Comparison of ENCODE assay signal across 26 cellular contexts in genomic region chr14:98231210-98231609, GRCh38.
A peak's percentile ranks its signal among the peaks of the same experiment; 100 is the strongest.
DNase-seq lines count a peak whose midpoint lies in the region; ATAC-seq and TF ChIP-seq lines count a peak whose summit lies in the region.
"Had no signal": no experiment of that assay in that cellular context is flagged by ENCODE, and none has a peak within 500 bp of the region (broad histone marks: within the 10 kb centered on the region; RNA-seq: fewer than 3 reads in every experiment).

No MANE protein-coding gene starts in this region.

- no peak overlapping the region for H2BK15ac ChIP-seq in mesendoderm (replicated peaks; ENCODE audit: low read depth)

- peaks cover 2% of the 10 kb centered on the region for H3K36me3 Mint-ChIP-seq in activated naive CD4-positive, alpha-beta T cell treated with anti-CD3 and anti-CD28 coated beads, Interleukin-2, amount 50 U/mL, for 24 hours
- H3K36me3 Mint-ChIP-seq in CD4-positive, alpha-beta memory T cell = peaks cover 0 to 1% of the 10 kb centered on the region in 2 donors

- no peaks in the 10 kb centered on the region for H3K27me3 Mint-ChIP-seq in activated naive CD4-positive, alpha-beta T cell treated with anti-CD3 and anti-CD28 coated beads, Interleukin-2, amount 50 U/mL, for 24 hours
- H3K27me3 Mint-ChIP-seq in CD4-positive, alpha-beta memory T cell = no peaks in the 10 kb centered on the region

- no peak overlapping the region for H3K4me2 ChIP-seq in mesendoderm (ENCODE audit: low read length)
- H3K4me2 ChIP-seq: A549; BLaER1 treated with 17β-estradiol and CSF1 and Interleukin-3, amounts not matched to agents 10 nM and 100 nM had no signal

- CTCF ChIA-PET in CD4-positive, alpha-beta memory T cell (lab: Charles Lee; ENCODE audit: partially characterized antibody) = interaction anchor here (1.1 kb wide), 1 partner anchor 94 kb away, joined by 4 read pairs; no protein-coding TSS in a partner anchor

- no peak for TF ChIP-seq CTCF in dorsolateral prefrontal cortex (IDR thresholded peaks at IDR 0.05 in 54 of 56, conservative IDR thresholded peaks at IDR 0.05 in 2 of 56; ENCODE audit: low read depth in 1 of 56, partially characterized antibody in 56 of 56)

- H2AK5ac ChIP-seq in mesendoderm (ENCODE audit: low read length) = no peak overlapping the region

- H2BK5ac ChIP-seq in mesendoderm (ENCODE audit: low read length) = no peak overlapping the region

- ATAC-seq in HG02970 (IDR thresholded peaks at IDR 0.05; ENCODE audit: low FRiP score, unreplicated experiment) = no peak
- ATAC-seq: A549, HCT116 had no signal

- H4K5ac ChIP-seq in mesendoderm (ENCODE audit: low read length) = no peak overlapping the region

- peak overlapping the region; percentile 99 for H3K27ac Mint-ChIP-seq in activated naive CD4-positive, alpha-beta T cell treated with anti-CD3 and anti-CD28 coated beads, Interleukin-2, amount 50 U/mL, for 24 hours
- peak overlapping the region in 4 of 7 donors; percentile 24 to 69 (median 43) for H3K27ac Mint-ChIP-seq in CD4-positive, alpha-beta memory T cell

- no peaks in the 10 kb centered on the region for H3K9me3 ChIP-seq in CD4-positive, alpha-beta memory T cell (ENCODE audit: control insufficient read depth in 1 of 2, low read length in 2 of 2)
- H3K9me3 ChIP-seq in KOPT-K1 (ENCODE audit: insufficient read depth, low read length, poor library complexity, severe bottlenecking) = no peaks in the 10 kb centered on the region
- H3K9me3 ChIP-seq: A549; BLaER1 treated with 17β-estradiol and CSF1 and Interleukin-3, amounts not matched to agents 10 nM and 100 nM; Peyer's patch had no signal

- no peaks in the 10 kb centered on the region for H3K27me3 ChIP-seq in CD4-positive, alpha-beta memory T cell (ENCODE audit: insufficient read depth, low read length)
- H3K27me3 ChIP-seq in mesendoderm (ENCODE audit: insufficient read depth, low read length, poor library complexity) (no peaks in the 10 kb centered on the region), dorsolateral prefrontal cortex (peaks cover 0 to 50% (median 9%) of the 10 kb centered on the region in 45 donors)
- H3K27me3 ChIP-seq: BLaER1 treated with 17β-estradiol and CSF1 and Interleukin-3, amounts not matched to agents 10 nM and 100 nM; Peyer's patch had no signal

- no peak overlapping the region for H3K56ac ChIP-seq in mesendoderm (ENCODE audit: low read length)

- no peaks in the 10 kb centered on the region for H3K36me3 ChIP-seq in CD4-positive, alpha-beta memory T cell (ENCODE audit: insufficient read depth, low read length)
- H3K36me3 ChIP-seq in KOPT-K1 (ENCODE audit: insufficient read depth, low read length) = no peaks in the 10 kb centered on the region
- H3K36me3 ChIP-seq in mesendoderm (ENCODE audit: control insufficient read depth, insufficient read depth, low read length) = no peaks in the 10 kb centered on the region
- H3K36me3 ChIP-seq: BLaER1 treated with 17β-estradiol and CSF1 and Interleukin-3, amounts not matched to agents 10 nM and 100 nM; Peyer's patch had no signal

- peaks cover 88% of the 10 kb centered on the region for H3K4me1 Mint-ChIP-seq in activated naive CD4-positive, alpha-beta T cell treated with anti-CD3 and anti-CD28 coated beads, Interleukin-2, amount 50 U/mL, for 24 hours
- peaks cover 48 to 72% (median 53%) of the 10 kb centered on the region in 4 donors for H3K4me1 Mint-ChIP-seq in CD4-positive, alpha-beta memory T cell

- H3K27ac ChIP-seq in CD4-positive, alpha-beta memory T cell (ENCODE audit: low read depth, low read length) = no peak overlapping the region
- H3K27ac ChIP-seq in KOPT-K1 (ENCODE audit: low read depth, low read length, poor library complexity, severe bottlenecking) (peak overlapping the region; percentile 100), mesendoderm (ENCODE audit: low read depth, low read length) (no peak overlapping the region), dorsolateral prefrontal cortex (no peak overlapping the region)
- H3K27ac ChIP-seq: A549; BLaER1 treated with 17β-estradiol and CSF1 and Interleukin-3, amounts not matched to agents 10 nM and 100 nM; HL-60; Peyer's patch had no signal

- no peak overlapping the region for H3K4me3 ChIP-seq in CD4-positive, alpha-beta memory T cell (ENCODE audit: low read length in 2 of 2)
- H3K4me3 ChIP-seq in mesendoderm (ENCODE audit: low read length) (no peak overlapping the region), dorsolateral prefrontal cortex (no peak overlapping the region)
- H3K4me3 ChIP-seq: A549; BLaER1 treated with 17β-estradiol and CSF1 and Interleukin-3, amounts not matched to agents 10 nM and 100 nM; Peyer's patch had no signal

- no peak overlapping the region for H4K8ac ChIP-seq in mesendoderm (ENCODE audit: low read depth, low read length)

- H3K79me1 ChIP-seq in mesendoderm (ENCODE audit: low read length) = no peaks in the 10 kb centered on the region

- no peak overlapping the region for H3K4me3 Mint-ChIP-seq in activated naive CD4-positive, alpha-beta T cell treated with anti-CD3 and anti-CD28 coated beads, Interleukin-2, amount 50 U/mL, for 24 hours
- H3K4me3 Mint-ChIP-seq in CD4-positive, alpha-beta memory T cell = no peak overlapping the region

- POLR2A ChIA-PET in CD4-positive, alpha-beta memory T cell (lab: Charles Lee; ENCODE audit: partially characterized antibody) = interaction anchor here (0.7 to 12.6 kb wide), 5 partner anchors 13 to 58 kb away, joined by 3 to 116 read pairs (median 3); no protein-coding TSS in a partner anchor

- DNase-seq in activated naive CD4-positive, alpha-beta T cell (lab: John Stamatoyannopoulos, UW) = no peak
- DNase-seq in CD4-positive, alpha-beta memory T cell = no peak
- DNase-seq in mesendoderm (peak; percentile 26), dorsolateral prefrontal cortex (no peak)
- DNase-seq in central memory CD4-positive, alpha-beta T cell = no peak
- DNase-seq: AML-193, Calu3, DMS79 treated with DMSO at 0.1 percent for 48 hours, Karpas-422, NCI-H1092, NCI-H1417 treated with DMSO at 0.1 percent for 48 hours, NCI-H1694 treated with DMSO at 0.1 percent for 48 hours, NCI-H2081 treated with DMSO at 0.1 percent for 48 hours, NCI-H2171, NCI-H226, NCI-H510A, NCI-H69, Peyer's patch, SHP77 treated with DMSO at 0.1 percent for 48 hours had no signal

- H3K23ac ChIP-seq in mesendoderm (ENCODE audit: low read length) = no peak overlapping the region

- peaks cover 55% of the 10 kb centered on the region for H3K4me1 ChIP-seq in CD4-positive, alpha-beta memory T cell (ENCODE audit: insufficient read depth, low read length)
- no peaks in the 10 kb centered on the region for H3K4me1 ChIP-seq in mesendoderm (ENCODE audit: control insufficient read depth, low read depth, low read length)
- H3K4me1 ChIP-seq: A549, Peyer's patch had no signal

- no peak overlapping the region for H3K4ac ChIP-seq in mesendoderm (ENCODE audit: low read depth, low read length)

- H3K9me3 Mint-ChIP-seq in activated naive CD4-positive, alpha-beta T cell treated with anti-CD3 and anti-CD28 coated beads, Interleukin-2, amount 50 U/mL, for 24 hours = peaks cover 8% of the 10 kb centered on the region
- no peaks in the 10 kb centered on the region for H3K9me3 Mint-ChIP-seq in CD4-positive, alpha-beta memory T cell

- intact Hi-C loops in CD4-positive, alpha-beta memory T cell (cut with micrococcal nuclease) = no loop called here
- intact Hi-C loops in dorsolateral prefrontal cortex (cut with DNase I) = no loop called here

- H3K9ac ChIP-seq in mesendoderm (ENCODE audit: low read length) = no peak overlapping the region
- H3K9ac ChIP-seq: BLaER1 treated with 17β-estradiol and CSF1 and Interleukin-3, amounts not matched to agents 10 nM and 100 nM had no signal

- H2BK120ac ChIP-seq in mesendoderm (ENCODE audit: low read depth, low read length) = no peak overlapping the region

- H3K18ac ChIP-seq in mesendoderm (ENCODE audit: low read length) = no peak overlapping the region

- no peaks in the 10 kb centered on the region for H3K79me2 ChIP-seq in mesendoderm (ENCODE audit: control insufficient read depth, insufficient read depth, low read length)

- no CpG with 5 or more reads among the region's 2 CpGs for WGBS in mesendoderm (ENCODE audit: extremely low coverage, insufficient coverage, low lambda C conversion rate)
